ENCODE assay signal across 24 cellular contexts in genomic region chr5:58440882-58441281, GRCh38. TPM values are rescaled to one million over a fixed set of nuclear protein-coding genes. Genes with fewer than 3 reads are reported as not detected.
DNase-seq lines count a peak whose midpoint lies in the region; ATAC-seq, FAIRE-seq and TF ChIP-seq lines count a peak whose summit lies in the region.
"Had no signal": no experiment of that assay in that cellular context is flagged by ENCODE, and none has a peak within 500 bp of the region (broad histone marks: within the 10 kb centered on the region; RNA-seq: fewer than 3 reads in every experiment).

No MANE protein-coding gene starts in this region.

- TF ChIP-seq CTCF in VCaP (conservative IDR thresholded peaks at IDR 0.05) (no peak), HepG2 (CRISPR knock-in tag; IDR thresholded peaks at IDR 0.05) (no peak)

- H3K27me3 ChIP-seq in HepG2 (ENCODE audit: control insufficient read depth in 1 of 2, insufficient read depth in 2 of 2, low read length in 2 of 2) = no peaks in the 10 kb centered on the region
- H3K27me3 ChIP-seq: BLaER1 had no signal

- in situ Hi-C loops in HepG2 (cut with HindIII; ENCODE audit: extremely low pct_ligation_motif_present, low pct_unique_long_range_greater_than_20kb) = no loop called here

- FAIRE-seq in HepG2 (lab: Jason Lieb, UNC) = no peak
- FAIRE-seq: G401.6, GM12891, GM19239, HTR-8/SVneo had no signal

- H3K9ac ChIP-seq in HepG2 (ENCODE audit: insufficient read depth, low read depth, low read length) = no peak overlapping the region
- H3K9ac ChIP-seq: BLaER1 had no signal

- intact Hi-C loops in HepG2 (cut with micrococcal nuclease; ENCODE audit: unreplicated experiment) = no loop called here

- no peak overlapping the region for H2AFZ ChIP-seq in HepG2 (ENCODE audit: low read length)

- H3K4me3 ChIP-seq in HepG2 (replicated peaks in 1 of 3; ENCODE audit: insufficient read depth in 1 of 3, low read depth in 2 of 3, low read length in 3 of 3) = no peak overlapping the region
- H3K4me3 ChIP-seq: BLaER1 had no signal

- CTCF ChIA-PET in HepG2 (lab: Yijun Ruan, JAX; ENCODE audit: low intra/inter-chr PET ratio, low total read pairs) = no interaction called here

- TF ChIP-seq EP300 in HepG2 (IDR thresholded peaks at IDR 0.05; ENCODE audit: low read depth in 2 of 2, low read length in 2 of 2) (no peak), HepG2 (CRISPR knock-in tag; IDR thresholded peaks at IDR 0.05; ENCODE audit: borderline replicate concordance) (no peak)

- peak; percentile 58 for DNase-seq in DMS53 (lab: John Stamatoyannopoulos, UW)
- peak; percentile 50 for DNase-seq in HT-29 (ENCODE audit: low spot score)
- DNase-seq in HepG2 (ENCODE audit: low spot score) = peak; percentile 5
- DNase-seq in NCI-H1048 (lab: John Stamatoyannopoulos, UW) = no peak
- DNase-seq in putamen (ENCODE audit: low spot score) = no peak
- DNase-seq: Calu3; CD8-positive, alpha-beta T cell; GOT3; H7; HFFc6; Karpas-422; KBM-7 had no signal

- H3K36me3 ChIP-seq in HepG2 (replicated peaks in 1 of 2; ENCODE audit: control insufficient read depth in 1 of 2, insufficient read depth in 2 of 2, low read length in 2 of 2) = no peaks in the 10 kb centered on the region
- H3K36me3 ChIP-seq: BLaER1 had no signal

- H3K27ac ChIP-seq in VCaP (peak overlapping the region; percentile 55), HepG2 (ENCODE audit: extremely low read length, insufficient read depth, low read length) (no peak overlapping the region)
- H3K27ac ChIP-seq: BLaER1, HL-60 had no signal

- H3K79me2 ChIP-seq in HepG2 (ENCODE audit: insufficient read depth, low read length) = no peaks in the 10 kb centered on the region

- no peak for ATAC-seq in HepG2
- ATAC-seq in GM19351 (IDR thresholded peaks at IDR 0.05; ENCODE audit: unreplicated experiment) = no peak
- ATAC-seq in HG03520 (IDR thresholded peaks at IDR 0.05; ENCODE audit: unreplicated experiment) = no peak
- ATAC-seq: CD8-positive, alpha-beta T cell; HCT116 had no signal

- H4K20me1 ChIP-seq in HepG2 (ENCODE audit: insufficient read depth, low read length) = no peaks in the 10 kb centered on the region
- H4K20me1 ChIP-seq: BLaER1 had no signal

- H3K4me2 ChIP-seq in HepG2 (ENCODE audit: low read depth, low read length) = no peak overlapping the region
- H3K4me2 ChIP-seq: BLaER1 had no signal

- TF ChIP-seq POLR2A in HepG2 (IDR thresholded peaks at IDR 0.05; ENCODE audit: insufficient read depth in 1 of 2, low read depth in 2 of 2, low read length in 2 of 2) = no peak

- no peak for TF ChIP-seq RAD21 in HepG2 (CRISPR knock-in tag; IDR thresholded peaks at IDR 0.05)

- no peaks in the 10 kb centered on the region for H3K9me3 ChIP-seq in HepG2 (ENCODE audit: low read length)

- BruUV-seq in HepG2 (replicated peaks; lab: Mats Ljungman, UMichigan) = no TSS peak

- no peaks in the 10 kb centered on the region for H3K4me1 ChIP-seq in HepG2 (ENCODE audit: insufficient read depth, low read length)
- H3K4me1 ChIP-seq: BLaER1 had no signal

- 9% methylated on average over 1 of the region's 1 CpG for WGBS in HepG2 (ENCODE audit: low lambda C conversion rate)

- POLR2A ChIA-PET in HepG2 (lab: Yijun Ruan, JAX) = no interaction called here

TF ChIP-seq in HepG2, 621 proteins besides CTCF, POLR2A, EP300 and RAD21:
- TF ChIP-seq SAFB2 (CRISPR knock-in tag; IDR thresholded peaks at IDR 0.05; ENCODE audit: borderline replicate concordance, low read depth) (no peak), CBX2 (IDR thresholded peaks at IDR 0.05; ENCODE audit: low read depth, low read length) (no peak), CBX2 (CRISPR knock-in tag; IDR thresholded peaks at IDR 0.05; ENCODE audit: low read depth) (no peak), ZNF879 (CRISPR knock-in tag; IDR thresholded peaks at IDR 0.05) (no peak), RXRB (CRISPR knock-in tag; IDR thresholded peaks at IDR 0.05; ENCODE audit: borderline replicate concordance) (no peak), GLI4 (CRISPR knock-in tag; IDR thresholded peaks at IDR 0.05; ENCODE audit: borderline replicate concordance) (no peak), ZNF746 (CRISPR knock-in tag; IDR thresholded peaks at IDR 0.05) (no peak), TP53 (CRISPR knock-in tag; conservative IDR thresholded peaks at IDR 0.05) (no peak), ZNF704 (CRISPR knock-in tag; IDR thresholded peaks at IDR 0.05; ENCODE audit: borderline replicate concordance) (no peak), THAP8 (CRISPR knock-in tag; IDR thresholded peaks at IDR 0.05; ENCODE audit: borderline replicate concordance) (no peak), MYC (CRISPR knock-in tag; IDR thresholded peaks at IDR 0.05; ENCODE audit: borderline replicate concordance) (no peak), ZFX (CRISPR knock-in tag; IDR thresholded peaks at IDR 0.05; ENCODE audit: low read depth) (no peak), ZNF598 (CRISPR knock-in tag; IDR thresholded peaks at IDR 0.05; ENCODE audit: borderline replicate concordance) (no peak)

RNA-seq across cellular contexts. Expression of gene PLK2, which starts 19.0 kb away (rescaled TPM):
- 984 and 1,144 TPM in 2 replicates for total RNA-seq in HT-29 (2014; rRNA removed; shearing (Covaris generic))
- 15.1 and 29.6 TPM in 2 replicates for total RNA-seq in HepG2 (2016; rRNA removed; fragmentation: Illumina TruSeq; extraction: Trizol)
- total RNA-seq in HepG2 (2016; cell fraction: cytosol; rRNA removed; fragmentation: Illumina TruSeq; extraction: Trizol; ENCODE audit: low read depth) = 2.9 and 3.3 TPM in 2 replicates
- 15.8 and 20.3 TPM in 2 replicates for total RNA-seq in HepG2 (2016; cell fraction: insoluble cytoplasmic fraction; rRNA removed; fragmentation: Illumina TruSeq; extraction: Trizol)
- total RNA-seq in HepG2 (2016; cell fraction: membrane; rRNA removed; fragmentation: Illumina TruSeq; extraction: Trizol) = 4.9 and 6.6 TPM in 2 replicates
- 48.1 and 58.7 TPM in 2 replicates for total RNA-seq in HepG2 (2016; cell fraction: nucleus; rRNA removed; fragmentation: Illumina TruSeq; extraction: Trizol)
- polyA plus RNA-seq in HepG2 (2011; rRNA removed) = 9.6 and 10.4 TPM in 2 replicates
- polyA plus RNA-seq in HepG2 (2011; cell fraction: cytosol; rRNA removed) = 6.0 and 6.2 TPM in 2 replicates
- polyA plus RNA-seq in HepG2 (2011; cell fraction: nucleus; rRNA removed) = 60.5 and 66.6 TPM in 2 replicates
- polyA plus RNA-seq in HepG2 (2012) = 7.2 and 11.3 TPM in 2 replicates
- polyA plus RNA-seq in HepG2 (2016; cell fraction: cytosol; fragmentation: Illumina TruSeq; extraction: Trizol; ENCODE audit: low read depth) = 1.1 and 1.2 TPM in 2 replicates
- polyA plus RNA-seq in HepG2 (2016; cell fraction: insoluble cytoplasmic fraction; fragmentation: Illumina TruSeq; extraction: Trizol; ENCODE audit: low read depth) = 11.3 and 11.7 TPM in 2 replicates
- 1.7 and 2.5 TPM in 2 replicates for polyA plus RNA-seq in HepG2 (2016; cell fraction: membrane; fragmentation: Illumina TruSeq; extraction: Trizol; ENCODE audit: low read depth)
- polyA plus RNA-seq in HepG2 (2016; cell fraction: nucleus; fragmentation: Illumina TruSeq; extraction: Trizol; ENCODE audit: insufficient read depth, low read depth) = 48.9 and 53.4 TPM in 2 replicates
- 14.4 and 63.9 TPM in 2 replicates for polyA minus RNA-seq in HepG2 (2011; rRNA and poly(A)+ RNA removed; ENCODE audit: low replicate concordance)
- 9.4 and 11.9 TPM in 2 replicates for polyA minus RNA-seq in HepG2 (2011; cell fraction: cytosol; rRNA and poly(A)+ RNA removed)
- polyA minus RNA-seq in HepG2 (2011; cell fraction: nucleus; rRNA and poly(A)+ RNA removed) = 104 and 167 TPM in 2 replicates

RNA-seq across cellular contexts. Expression of gene GAPT, which starts 50.4 kb away (rescaled TPM):
- total RNA-seq in HT-29 (2014; rRNA removed; shearing (Covaris generic)) = not detected in 2 replicates
- total RNA-seq in HepG2 (2016; rRNA removed; fragmentation: Illumina TruSeq; extraction: Trizol) = not detected in 2 replicates
- total RNA-seq in HepG2 (2016; cell fraction: cytosol; rRNA removed; fragmentation: Illumina TruSeq; extraction: Trizol; ENCODE audit: low read depth) = not detected in 2 replicates
- total RNA-seq in HepG2 (2016; cell fraction: insoluble cytoplasmic fraction; rRNA removed; fragmentation: Illumina TruSeq; extraction: Trizol) = not detected in 2 replicates
- not detected in 2 replicates for total RNA-seq in HepG2 (2016; cell fraction: membrane; rRNA removed; fragmentation: Illumina TruSeq; extraction: Trizol)
- total RNA-seq in HepG2 (2016; cell fraction: nucleus; rRNA removed; fragmentation: Illumina TruSeq; extraction: Trizol) = not detected in 2 replicates
- polyA plus RNA-seq in HepG2 (2011; rRNA removed) = not detected in 2 replicates
- polyA plus RNA-seq in HepG2 (2011; cell fraction: cytosol; rRNA removed) = not detected in 2 replicates
- polyA plus RNA-seq in HepG2 (2011; cell fraction: nucleus; rRNA removed) = not detected in 2 replicates
- polyA plus RNA-seq in HepG2 (2012) = not detected in 2 replicates
- not detected in 2 replicates for polyA plus RNA-seq in HepG2 (2016; cell fraction: cytosol; fragmentation: Illumina TruSeq; extraction: Trizol; ENCODE audit: low read depth)
- not detected in 2 replicates for polyA plus RNA-seq in HepG2 (2016; cell fraction: insoluble cytoplasmic fraction; fragmentation: Illumina TruSeq; extraction: Trizol; ENCODE audit: low read depth)
- polyA plus RNA-seq in HepG2 (2016; cell fraction: membrane; fragmentation: Illumina TruSeq; extraction: Trizol; ENCODE audit: low read depth) = not detected in 2 replicates
- not detected in 2 replicates for polyA plus RNA-seq in HepG2 (2016; cell fraction: nucleus; fragmentation: Illumina TruSeq; extraction: Trizol; ENCODE audit: insufficient read depth, low read depth)
- polyA minus RNA-seq in HepG2 (2011; rRNA and poly(A)+ RNA removed; ENCODE audit: low replicate concordance) = not detected in 2 replicates
- not detected in 2 replicates for polyA minus RNA-seq in HepG2 (2011; cell fraction: cytosol; rRNA and poly(A)+ RNA removed)
- polyA minus RNA-seq in HepG2 (2011; cell fraction: nucleus; rRNA and poly(A)+ RNA removed) = not detected in 2 replicates
- total RNA-seq: A673, Calu3, H7, HFFc6 had no signal
- polyA plus RNA-seq: AG04450 had no signal

Comparison
In these comparisons a context has a peak if more than half of its experiments do, and no peak if none do; other contexts are left out.
1. DNase-seq: peak in DMS53 (single experiment), HT-29 (single experiment) and HepG2 (single experiment); none in NCI-H1048 (single experiment) and putamen (single experiment).
2. RNA of gene PLK2, which starts 19.0 kb away (total RNA-seq): 984 to 1,144 TPM in HT-29; 2.9 to 58.7 TPM in HepG2; every median in the first group is over 10 times any median in the second.